1 cellular context compared by ENCODE assay signal in the genomic region with DNA sequence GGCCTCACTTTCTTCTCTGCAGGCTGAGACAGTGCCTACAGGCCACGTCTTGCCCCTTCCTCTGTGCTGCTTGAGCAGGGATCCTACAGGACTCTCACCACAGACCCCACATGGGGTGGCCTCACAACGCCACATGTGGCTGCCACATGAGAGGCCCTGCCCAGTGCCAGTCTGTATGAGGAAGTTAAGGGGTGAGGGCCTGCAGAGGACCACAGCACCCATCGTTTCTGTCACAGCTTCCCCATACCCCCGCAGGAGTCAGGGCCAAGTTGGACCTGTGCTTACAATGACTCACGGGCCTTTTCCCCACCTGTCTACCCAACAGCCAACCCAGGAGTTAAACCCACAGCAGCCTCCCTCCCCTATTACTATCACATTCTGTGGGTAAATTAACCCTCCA.
TF ChIP-seq lines count a peak whose summit lies in the region.

No MANE protein-coding gene starts in this region.

TF ChIP-seq in endothelial cell of umbilical vein, 7 proteins besides CTCF, POLR2A, EP300 and RAD21 (continued from another document):
- TF ChIP-seq, protein P1, sequence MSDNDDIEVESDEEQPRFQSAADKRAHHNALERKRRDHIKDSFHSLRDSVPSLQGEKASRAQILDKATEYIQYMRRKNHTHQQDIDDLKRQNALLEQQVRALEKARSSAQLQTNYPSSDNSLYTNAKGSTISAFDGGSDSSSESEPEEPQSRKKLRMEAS (IDR thresholded peaks at IDR 0.05; ENCODE audit: insufficient read depth, insufficient read length), result no peak
- no peak for TF ChIP-seq FOS (IDR thresholded peaks at IDR 0.05; ENCODE audit: borderline replicate concordance, insufficient read depth, low read length)
- TF ChIP-seq JUN (IDR thresholded peaks at IDR 0.05; ENCODE audit: borderline replicate concordance, insufficient read depth, insufficient read length, low read depth), result no peak
